8 cellular contexts compared by ENCODE assay signal in genomic region chr6:149925974-149926777, GRCh38. TPM values are rescaled to one million over a fixed set of nuclear protein-coding genes. Genes with fewer than 3 reads are reported as not detected.
DNase-seq lines count a peak whose midpoint lies in the region; ATAC-seq, FAIRE-seq and TF ChIP-seq lines count a peak whose summit lies in the region.

No MANE protein-coding gene starts in this region.

- no peak for TF ChIP-seq POLR2A in GM12892 (IDR thresholded peaks at IDR 0.05; ENCODE audit: low read depth, low read length)

- POLR2A ChIA-PET in PC-3 (lab: Charles Lee; ENCODE audit: unreplicated experiment) = no interaction called here
- POLR2A ChIA-PET in naive thymus-derived CD8-positive, alpha-beta T cell (lab: Charles Lee) = no interaction called here

- H3K4me3 Mint-ChIP-seq in activated T-cell treated with anti-CD3 and anti-CD28 coated beads, Interleukin-2, amount 50 U/mL, for 4 hours = peak overlapping the region; percentile 7
- H3K4me3 Mint-ChIP-seq in naive thymus-derived CD8-positive, alpha-beta T cell = peak overlapping the region in 8 of 10 donors; percentile 7 to 69 (median 34)

- H4K20me1 ChIP-seq in PC-3 (ENCODE audit: low read length) = no peaks in the 10 kb centered on the region

- no peaks in the 10 kb centered on the region for H3K9me2 ChIP-seq in PC-3 (replicated peaks; ENCODE audit: low read length)

- TF ChIP-seq CTCF in PC-3 (conservative IDR thresholded peaks at IDR 0.05; ENCODE audit: low read depth, low read length) = peak; percentile 75
- TF ChIP-seq CTCF in fibroblast of mammary gland (conservative IDR thresholded peaks at IDR 0.05; ENCODE audit: control insufficient read depth, insufficient read depth, low read depth, low read length) = peak; percentile 93

- H3K4me1 ChIP-seq in PC-3 (ENCODE audit: insufficient read depth, low read length) = peaks cover 8% of the 10 kb centered on the region; the same call in 1 of the 2 replicates

- peak overlapping the region; percentile 80 for H3K4me2 ChIP-seq in PC-3 (ENCODE audit: low read length)

- no peaks in the 10 kb centered on the region for H3K9me3 ChIP-seq in PC-3 (ENCODE audit: low read length)

- H3K4me3 ChIP-seq in PC-3 (ENCODE audit: low read length) (peak overlapping the region; percentile 69), fibroblast of mammary gland (ENCODE audit: control insufficient read depth, low read depth, low read length) (peak overlapping the region; percentile 58)

- TSS peak; percentile 78 for BruUV-seq in PC-3 (replicated peaks; lab: Mats Ljungman, UMichigan)

- H3F3A ChIP-seq in PC-3 (ENCODE audit: low read length, unreplicated experiment) = no peaks in the 10 kb centered on the region

- H3K27me3 Mint-ChIP-seq in activated T-cell treated with anti-CD3 and anti-CD28 coated beads, Interleukin-2, amount 50 U/mL, for 4 hours (ENCODE audit: low read depth) = peaks cover 94% of the 10 kb centered on the region
- H3K27me3 Mint-ChIP-seq in naive thymus-derived CD8-positive, alpha-beta T cell = peaks cover 63 to 99% (median 85%) of the 10 kb centered on the region in 5 donors

- H2AFZ ChIP-seq in PC-3 (ENCODE audit: low read length) = peak overlapping the region; percentile 86

- intact Hi-C loops in PC-3 (cut with micrococcal nuclease) = loop anchor here (1.0 to 10.0 kb wide), 4 partner anchors 62 to 381 kb away; partner anchors contain the start of genes LRP11 and PPIL4

- no peaks in the 10 kb centered on the region for H3K79me2 ChIP-seq in PC-3 (ENCODE audit: low read length)

- no peak overlapping the region for H3K27ac ChIP-seq in PC-3 (ENCODE audit: low read length)

- ATAC-seq in PC-3 = peak; percentile 81
- ATAC-seq in activated T-cell treated with anti-CD3 and anti-CD28 coated beads, Interleukin-2, amount 50 U/mL, for 4 hours = peak; percentile 69 to 70
- ATAC-seq in naive thymus-derived CD8-positive, alpha-beta T cell = peak; percentile 56 to 65

- H3K36me3 Mint-ChIP-seq in activated T-cell treated with anti-CD3 and anti-CD28 coated beads, Interleukin-2, amount 50 U/mL, for 4 hours (ENCODE audit: insufficient read depth) = no peaks in the 10 kb centered on the region
- H3K36me3 Mint-ChIP-seq in naive thymus-derived CD8-positive, alpha-beta T cell = no peaks in the 10 kb centered on the region

- no peaks in the 10 kb centered on the region for H3K9me3 Mint-ChIP-seq in activated T-cell treated with anti-CD3 and anti-CD28 coated beads, Interleukin-2, amount 50 U/mL, for 4 hours
- H3K9me3 Mint-ChIP-seq in naive thymus-derived CD8-positive, alpha-beta T cell = peaks cover 0 to 2% (median 0%) of the 10 kb centered on the region in 9 donors

- H3K9ac ChIP-seq in PC-3 (ENCODE audit: low read length) = 0 out of 2 replicates have a peak overlapping the region, but pooled peaks have one; percentile 20

- DNase-seq in EH (ENCODE audit: low read depth) (peak; percentile 80), HUDEP-2 (lab: John Stamatoyannopoulos, UW; ENCODE audit: unreplicated experiment in 76 of 76) (peak in 69 of 76 experiments; percentile 23 to 89 (median 73)), PC-3 (peak; percentile 80), fibroblast of mammary gland (ENCODE audit: low read depth) (peak; percentile 74), GM12892 (ENCODE audit: insufficient read length) (no peak)
- DNase-seq in activated T-cell treated with anti-CD3 and anti-CD28 coated beads, Interleukin-2, amount 50 U/mL, for 4 hours = peak; percentile 66
- DNase-seq in naive thymus-derived CD8-positive, alpha-beta T cell = peak in 9 of 10 donors; percentile 43 to 82 (median 58)
- peak; percentile 23 to 66 (median 58) for DNase-seq in stimulated activated naive CD4-positive, alpha-beta T cell (lab: John Stamatoyannopoulos, UW)

- no peaks in the 10 kb centered on the region; the same call in 1 of the 2 replicates for H3K36me3 ChIP-seq in PC-3 (ENCODE audit: low read depth, low read length)

- no peak overlapping the region for H3K27ac Mint-ChIP-seq in naive thymus-derived CD8-positive, alpha-beta T cell

- FAIRE-seq in GM12892 (lab: Jason Lieb, UNC) = no peak

- peaks cover 25% of the 10 kb centered on the region for H3K4me1 Mint-ChIP-seq in activated T-cell treated with anti-CD3 and anti-CD28 coated beads, Interleukin-2, amount 50 U/mL, for 4 hours (ENCODE audit: low read depth)
- H3K4me1 Mint-ChIP-seq in naive thymus-derived CD8-positive, alpha-beta T cell = peaks cover 14 to 34% (median 30%) of the 10 kb centered on the region in 4 donors

- CTCF ChIA-PET in PC-3 (lab: Charles Lee) = no interaction called here

- H3K27me3 ChIP-seq in PC-3 (ENCODE audit: low read length) = no peaks in the 10 kb centered on the region

RNA-seq across cellular contexts. Expression of gene RAET1G, which starts 3.3 kb away (rescaled TPM):
- 1.5 and 2.0 TPM in 2 replicates for total RNA-seq in PC-3 (2014; rRNA removed)
- not detected for total RNA-seq in activated T-cell treated with anti-CD3 and anti-CD28 coated beads, Interleukin-2, amount 50 U/mL, for 4 hours
- not detected for total RNA-seq in naive thymus-derived CD8-positive, alpha-beta T cell
- polyA plus RNA-seq in naive thymus-derived CD8-positive, alpha-beta T cell = not detected
- not detected for polyA plus RNA-seq in GM12892 (2012; ENCODE audit: missing spikeins)

RNA-seq across cellular contexts. Expression of gene ULBP2, which starts 15.6 kb away (rescaled TPM):
- total RNA-seq in PC-3 (2014; rRNA removed) = 5.8 and 8.1 TPM in 2 replicates
- total RNA-seq in activated T-cell treated with anti-CD3 and anti-CD28 coated beads, Interleukin-2, amount 50 U/mL, for 4 hours = under 1 TPM; 0.43 to 0.87 (median 0.51) TPM
- not detected for total RNA-seq in naive thymus-derived CD8-positive, alpha-beta T cell
- polyA plus RNA-seq in naive thymus-derived CD8-positive, alpha-beta T cell = under 1 TPM in 2 of 3 donors, not detected in 1; 0.37 to 0.41 TPM
- polyA plus RNA-seq in GM12892 (2012; ENCODE audit: missing spikeins) = not detected

RNA-seq across cellular contexts. Expression of gene RAET1E, which starts 28.3 kb away (rescaled TPM):
- total RNA-seq in PC-3 (2014; rRNA removed) = 0.40 and 1.7 TPM in 2 replicates
- total RNA-seq in activated T-cell treated with anti-CD3 and anti-CD28 coated beads, Interleukin-2, amount 50 U/mL, for 4 hours = not detected
- total RNA-seq in naive thymus-derived CD8-positive, alpha-beta T cell = not detected
- not detected for polyA plus RNA-seq in naive thymus-derived CD8-positive, alpha-beta T cell
- not detected for polyA plus RNA-seq in GM12892 (2012; ENCODE audit: missing spikeins)

RNA-seq across cellular contexts. Expression of gene ULBP1, which starts 37.6 kb away (rescaled TPM):
- 0.86 and 0.87 TPM in 2 replicates for total RNA-seq in PC-3 (2014; rRNA removed)
- total RNA-seq in activated T-cell treated with anti-CD3 and anti-CD28 coated beads, Interleukin-2, amount 50 U/mL, for 4 hours = 1 to 10 TPM in 2 of 3 donors, under 1 TPM in 1; 0.83 to 1.3 (median 1.2) TPM
- under 1 TPM in 1 of 2 experiments, not detected in 1; 0.16 TPM for total RNA-seq in naive thymus-derived CD8-positive, alpha-beta T cell
- polyA plus RNA-seq in naive thymus-derived CD8-positive, alpha-beta T cell = not detected
- 0.08 TPM for polyA plus RNA-seq in GM12892 (2012; ENCODE audit: missing spikeins)
